8 cellular contexts compared by ENCODE assay signal in genomic region chr10:129968937-129969527, GRCh38. TPM values are rescaled to one million over a fixed set of nuclear protein-coding genes. Genes with fewer than 3 reads are reported as not detected.
DNase-seq lines count a peak whose midpoint lies in the region; ATAC-seq, FAIRE-seq and TF ChIP-seq lines count a peak whose summit lies in the region.

No MANE protein-coding gene starts in this region.

- no peak overlapping the region for H3K4me3 ChIP-seq in A549
- no peak overlapping the region for H3K4me3 ChIP-seq in right lobe of liver

- H3K27ac ChIP-seq in A549 (no peak overlapping the region), H9 (ENCODE audit: insufficient read length, low read depth, low read length) (no peak overlapping the region), right lobe of liver (no peak overlapping the region)

- H3K23me2 ChIP-seq in H9 (ENCODE audit: insufficient read length, low read depth, low read length, poor library complexity, severe bottlenecking), result peaks cover 6% of the 10 kb centered on the region

- peak overlapping the region in 1 of 2 experiments; percentile 66; a peak in 4 of 5 replicates for H3K4me3 Mint-ChIP-seq in H9
- peak overlapping the region; percentile 47 to 93 (median 88) for H3K4me3 Mint-ChIP-seq in brain

- no peaks in the 10 kb centered on the region for H3K9me3 ChIP-seq in A549
- H3K9me3 ChIP-seq in H9 (ENCODE audit: control insufficient read depth, low read depth, low read length), result no peaks in the 10 kb centered on the region
- H3K9me3 ChIP-seq in right lobe of liver, result no peaks in the 10 kb centered on the region

- no peak overlapping the region for H4K5ac ChIP-seq in H9 (ENCODE audit: insufficient read length, low read depth, low read length)

- H2BK5ac ChIP-seq in H9 (ENCODE audit: insufficient read length, low read length), result no peak overlapping the region

- H2AK5ac ChIP-seq in H9 (ENCODE audit: insufficient read length, low read length), result no peak overlapping the region

- H3K4me2 ChIP-seq in A549 (no peak overlapping the region), H9 (ENCODE audit: insufficient read depth, insufficient read length, low read length) (peak overlapping the region; percentile 49)

- H3K27me3 ChIP-seq in H9 (ENCODE audit: insufficient read depth, low read length) (peaks cover 85% of the 10 kb centered on the region), right lobe of liver (peaks cover 47 to 86% of the 10 kb centered on the region in 2 donors)

- H3T11ph ChIP-seq in H9 (ENCODE audit: low read length), result no peak overlapping the region

- H3K4me1 ChIP-seq in A549 (peaks cover 12% of the 10 kb centered on the region; the same call in 1 of the 3 replicates), H9 (ENCODE audit: insufficient read depth, low read length) (no peaks in the 10 kb centered on the region; the same call in 1 of the 2 replicates), right lobe of liver (peaks cover 0 to 56% (median 0%) of the 10 kb centered on the region in 4 donors)

- DNase-seq in A549 (ENCODE audit: low read depth in 1 of 2, low spot score in 1 of 2) (peak; percentile 56 to 58), H9 (peak; percentile 85), right lobe of liver (peak in 2 of 3 donors; percentile 57 to 62), NCI-H1694 treated with DMSO at 0.1 percent for 48 hours (lab: John Stamatoyannopoulos, UW) (no peak)

- H3K9me3 Mint-ChIP-seq in H9 (peaks cover 4% of the 10 kb centered on the region in 2 experiments; a peak in 3 of 5 replicates), brain (no peaks in the 10 kb centered on the region)

- H2AFZ ChIP-seq in H9 (ENCODE audit: low read length), result no peak overlapping the region

- intact Hi-C loops in right lobe of liver (cut with DNase I), result loop anchor here in 1 of 2 donors (5.0 kb wide), 1 partner anchor 267 kb away; no protein-coding TSS in a partner anchor

- no peak overlapping the region for H2BK12ac ChIP-seq in H9 (ENCODE audit: insufficient read length, low read depth, low read length)

- FAIRE-seq in A549 (lab: Jason Lieb, UNC), result no peak

- 53% methylated on average over 24 of the region's 47 CpGs for WGBS in A549 (ENCODE audit: missing lambda C conversion rate)
- WGBS in H9 (ENCODE audit: extremely low coverage, insufficient read length, low lambda C conversion rate), result no CpG with 5 or more reads among the region's 47 CpGs
- WGBS in right lobe of liver (ENCODE audit: insufficient coverage, low coverage, low lambda C conversion rate, missing lambda C conversion rate), result 12% methylated on average over 5 of the region's 47 CpGs

- H3K36me3 ChIP-seq in right lobe of liver, result no peaks in the 10 kb centered on the region

- H3K56ac ChIP-seq in H9 (ENCODE audit: insufficient read length, low read depth, low read length), result no peak overlapping the region

- TF ChIP-seq POLR2A in A549 (IDR thresholded peaks at IDR 0.05; ENCODE audit: low read length) (no peak), right lobe of liver (IDR thresholded peaks at IDR 0.05) (no peak)

- H2BK15ac ChIP-seq in H9 (ENCODE audit: low read depth, low read length), result no peak overlapping the region

- H3K27me3 Mint-ChIP-seq in H9 (ENCODE audit: low read depth) (peaks cover 89% of the 10 kb centered on the region), brain (peaks cover 87% of the 10 kb centered on the region)

- no peak overlapping the region for H3K23ac ChIP-seq in H9 (ENCODE audit: insufficient read length, low read depth, low read length)

- no peaks in the 10 kb centered on the region; a peak in 1 of 7 replicates for H3K36me3 Mint-ChIP-seq in H9 (ENCODE audit: insufficient read depth in 1 of 3, low read depth in 3 of 3)
- H3K36me3 Mint-ChIP-seq in brain, result no peaks in the 10 kb centered on the region

- no peaks in the 10 kb centered on the region for H3K79me1 ChIP-seq in H9 (ENCODE audit: insufficient read depth, low read depth, low read length, poor library complexity, severe bottlenecking)

- H4K91ac ChIP-seq in H9 (ENCODE audit: insufficient read length, low read depth, low read length), result no peak overlapping the region

- H3K4ac ChIP-seq in H9 (ENCODE audit: low read depth, low read length), result no peak overlapping the region

- no peak overlapping the region for H3K18ac ChIP-seq in H9 (ENCODE audit: insufficient read length, low read depth, low read length)

- H2BK120ac ChIP-seq in H9 (ENCODE audit: low read depth, low read length, poor library complexity, severe bottlenecking), result no peak overlapping the region

- no peak overlapping the region for H2BK20ac ChIP-seq in H9 (ENCODE audit: low read depth, low read length, poor library complexity, severe bottlenecking)

- CTCF ChIA-PET in A549 (lab: Yijun Ruan, JAX), result no interaction called here

- TF ChIP-seq RAD21 in A549 (conservative IDR thresholded peaks at IDR 0.05 in 1 of 2, IDR thresholded peaks at IDR 0.05 in 1 of 2), result peak; percentile 51 to 67; a peak in 4 of 5 replicates

- POLR2A ChIA-PET in A549 (lab: Yijun Ruan, JAX), result no interaction called here

- no peak overlapping the region for H3K9ac ChIP-seq in H9 (ENCODE audit: extremely low read depth, insufficient read length, low read length)

- H3K79me2 ChIP-seq in H9 (ENCODE audit: insufficient read depth, low read length), result no peaks in the 10 kb centered on the region

- no peak overlapping the region for H3K27ac Mint-ChIP-seq in H9
- no peak overlapping the region for H3K27ac Mint-ChIP-seq in brain

- ATAC-seq in A549 (peak; percentile 28 to 80; a peak in 3 of 6 replicates), right lobe of liver (peak; percentile 43 to 61 (median 60)), GM18498 (IDR thresholded peaks at IDR 0.05; ENCODE audit: unreplicated experiment) (no peak), HG03025 (IDR thresholded peaks at IDR 0.05; ENCODE audit: low FRiP score, unreplicated experiment) (no peak), HG02981 (IDR thresholded peaks at IDR 0.05; ENCODE audit: unreplicated experiment) (no peak)

- H4K20me1 ChIP-seq in H9 (ENCODE audit: control insufficient read depth, insufficient read depth, insufficient read length), result no peaks in the 10 kb centered on the region

- TF ChIP-seq CTCF in A549 (IDR thresholded peaks at IDR 0.05) (peak; percentile 38), H9 (conservative IDR thresholded peaks at IDR 0.05) (peak; percentile 80), brain (conservative IDR thresholded peaks at IDR 0.05) (peak; percentile 81 to 90), right lobe of liver (IDR thresholded peaks at IDR 0.05) (peak; percentile 38 to 61 (median 52))

- H3K4me1 Mint-ChIP-seq in H9 (peaks cover 19 to 41% of the 10 kb centered on the region in 2 experiments), brain (peaks cover 43% of the 10 kb centered on the region)

- no peak for TF ChIP-seq EP300 in A549 (IDR thresholded peaks at IDR 0.05)

- H4K8ac ChIP-seq in H9 (replicated peaks; ENCODE audit: insufficient read length, low read depth, low read length), result no peak overlapping the region

- no peak overlapping the region for H3K14ac ChIP-seq in H9 (ENCODE audit: insufficient read depth, low read length)

TF ChIP-seq in A549, 52 proteins besides CTCF, POLR2A, EP300 and RAD21:
- no peak for TF ChIP-seq KDM1A (IDR thresholded peaks at IDR 0.05; ENCODE audit: low read depth)
- TF ChIP-seq HOXB5 (CRISPR knock-in tag; IDR thresholded peaks at IDR 0.05), result no peak
- no peak for TF ChIP-seq HOXB13 (CRISPR knock-in tag; IDR thresholded peaks at IDR 0.05; ENCODE audit: low read depth)
- TF ChIP-seq SMC3 (IDR thresholded peaks at IDR 0.05), result 0 out of 3 replicates have a peak, but pooled peaks have one; percentile 18

RNA-seq across cellular contexts. Expression of gene EBF3, which starts 5.0 kb away (rescaled TPM):
- polyA plus RNA-seq in A549 (2011; rRNA removed) (0.04 TPM in 1 of 2 replicates, not detected in the other), A549 (2017; fragmentation: RNase III; extraction: RNeasy Plus Mini Kit Qiagen cat#74134 plus additional on column Dnase treatment) (0.07 to 0.17 TPM (median 0.12 TPM) in 3 replicates), brain (ENCODE audit: insufficient read depth, low read depth, low replicate concordance) (22.3 TPM)
- polyA plus RNA-seq in A549 (2012; cell fraction: cytosol; rRNA removed), result 0.03 TPM in 2 replicates
- 0.05 and 0.06 TPM in 2 replicates for polyA plus RNA-seq in A549 (2012; cell fraction: nucleus; rRNA removed)
- polyA minus RNA-seq in A549 (2011; rRNA and poly(A)+ RNA removed), result 0.24 TPM in 1 of 2 replicates, not detected in the other
- total RNA-seq in H9 (2021) (0.04 and 0.22 TPM in 2 replicates), right lobe of liver (under 1 TPM in 1 of 6 experiments, not detected in 5; 0.12 TPM)

Comparison
In these comparisons a context has a peak if more than half of its experiments do, and no peak if none do; other contexts are left out.
1. ATAC-seq: peak in A549 (2 of 2) and right lobe of liver (4 of 4); none in GM18498 (single experiment), HG03025 (single experiment) and HG02981 (single experiment).
2. Peak in every context shown above with its lines, with median percentiles within 50 percentile points of each other: CTCF ChIP-seq.